8 cellular contexts compared by ENCODE assay signal in the genomic region with DNA sequence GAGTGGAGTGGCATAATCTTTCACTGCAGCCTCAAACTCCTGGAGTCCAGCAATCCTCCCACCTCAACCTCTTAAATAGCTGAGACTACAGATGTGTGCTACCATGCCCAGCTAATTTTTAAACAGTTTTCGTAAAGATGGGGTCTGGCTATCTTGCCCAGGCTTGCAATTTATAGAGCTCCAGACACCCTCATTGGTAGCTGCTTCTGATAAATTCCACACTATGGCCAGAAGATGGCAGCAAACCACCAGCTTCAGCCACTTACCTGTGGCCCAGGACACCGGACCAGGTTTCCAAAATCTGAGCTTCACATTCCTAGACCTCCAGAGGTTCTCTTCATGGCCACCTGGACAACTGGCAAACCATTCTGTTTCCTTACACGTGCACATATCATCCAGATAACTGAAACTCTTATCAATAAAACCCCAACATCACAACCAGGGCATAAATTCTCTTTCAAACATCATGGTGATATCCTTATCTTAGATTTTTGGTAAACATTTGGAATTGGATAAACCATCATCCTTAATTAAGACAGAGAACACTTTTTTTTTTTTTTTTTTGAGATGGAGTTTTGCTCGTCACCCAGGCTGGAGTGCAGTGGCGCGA. TPM values are rescaled to one million over a fixed set of nuclear protein-coding genes. Genes with fewer than 3 reads are reported as not detected.
A peak's percentile ranks its signal among the peaks of the same experiment; 100 is the strongest.
DNase-seq lines count a peak whose midpoint lies in the region; ATAC-seq and TF ChIP-seq lines count a peak whose summit lies in the region.

No MANE protein-coding gene starts in this region.

- H3K4me3 ChIP-seq in lower leg skin (ENCODE audit: low read depth, poor library complexity, severe bottlenecking), result no peak overlapping the region

- WGBS in lower leg skin, 2 donors, result 56 to 60% methylated on average over 6 of the region's 6 CpGs

- DNase-seq in NCI-H748 (lab: John Stamatoyannopoulos, UW; ENCODE audit: unreplicated experiment) (peak; percentile 47), NCI-H748 treated with DMSO at 0.1 percent for 48 hours (lab: John Stamatoyannopoulos, UW) (no peak), NCI-H146 treated with DMSO at 0.1 percent for 48 hours (lab: John Stamatoyannopoulos, UW; ENCODE audit: unreplicated experiment) (peak; percentile 5), dermis microvascular lymphatic vessel endothelial cell (ENCODE audit: low read depth in 2 of 2) (peak; percentile 44 to 70), lower leg skin (ENCODE audit: low spot score in 2 of 2) (peak; percentile 59 to 85)
- peak; percentile 67 for DNase-seq in activated CD4-positive, alpha-beta T cell treated with anti-CD3 and anti-CD28 coated beads for 48 hours
- DNase-seq in stimulated activated CD8-positive, alpha-beta memory T cell treated with anti-CD3 and anti-CD28 coated beads, Interleukin-12 subunit alpha, Interleukin-12 subunit beta, amount 100 ng/mL, for 4 hours (ENCODE audit: low read depth), result peak; percentile 15

- no peak for TF ChIP-seq POLR2A in lower leg skin (IDR thresholded peaks at IDR 0.05)

- no peak for ATAC-seq in HG02938 (IDR thresholded peaks at IDR 0.05; ENCODE audit: unreplicated experiment)

- intact Hi-C loops in lower leg skin (cut with DNase I; ENCODE audit: low total_unique reads), result loop anchor here (2.0 kb wide), 1 partner anchor 36 kb away; no protein-coding TSS in a partner anchor

- no peak for TF ChIP-seq CTCF in lower leg skin (IDR thresholded peaks at IDR 0.05)

RNA-seq across cellular contexts. Expression of a gene that starts 28.9 kb away (rescaled TPM):
- total RNA-seq in dermis microvascular lymphatic vessel endothelial cell (not detected in 2 replicates), lower leg skin (not detected)

RNA-seq across cellular contexts. Expression of a gene that starts 29.0 kb away (rescaled TPM):
- total RNA-seq in dermis microvascular lymphatic vessel endothelial cell (13.9 and 20.5 TPM in 2 replicates), lower leg skin (100 to 1,000 TPM; 111 to 227 (median 145) TPM)

RNA-seq across cellular contexts. Expression of a gene that starts 39.0 kb away (rescaled TPM):
- 9.7 and 13.1 TPM in 2 replicates for total RNA-seq in dermis microvascular lymphatic vessel endothelial cell
- total RNA-seq in lower leg skin, result 10 to 100 TPM in 3 of 4 donors, 1 to 10 TPM in 1; 6.7 to 17.1 (median 11.6) TPM

RNA-seq across cellular contexts. Expression of a gene that starts 39.1 kb away (rescaled TPM):
- total RNA-seq in dermis microvascular lymphatic vessel endothelial cell (108 and 193 TPM in 2 replicates), lower leg skin (100 to 1,000 TPM; 173 to 271 (median 250) TPM)

RNA-seq across cellular contexts. Expression of a gene that starts 45.6 kb away (rescaled TPM):
- total RNA-seq in dermis microvascular lymphatic vessel endothelial cell, result 4.9 and 6.1 TPM in 2 replicates
- total RNA-seq in lower leg skin, result 10 to 100 TPM in 2 of 4 donors, 1 to 10 TPM in 2; 5.6 to 14.1 (median 9.3) TPM
